Comparison of ENCODE assay signal across 9 cellular contexts in the genomic region with DNA sequence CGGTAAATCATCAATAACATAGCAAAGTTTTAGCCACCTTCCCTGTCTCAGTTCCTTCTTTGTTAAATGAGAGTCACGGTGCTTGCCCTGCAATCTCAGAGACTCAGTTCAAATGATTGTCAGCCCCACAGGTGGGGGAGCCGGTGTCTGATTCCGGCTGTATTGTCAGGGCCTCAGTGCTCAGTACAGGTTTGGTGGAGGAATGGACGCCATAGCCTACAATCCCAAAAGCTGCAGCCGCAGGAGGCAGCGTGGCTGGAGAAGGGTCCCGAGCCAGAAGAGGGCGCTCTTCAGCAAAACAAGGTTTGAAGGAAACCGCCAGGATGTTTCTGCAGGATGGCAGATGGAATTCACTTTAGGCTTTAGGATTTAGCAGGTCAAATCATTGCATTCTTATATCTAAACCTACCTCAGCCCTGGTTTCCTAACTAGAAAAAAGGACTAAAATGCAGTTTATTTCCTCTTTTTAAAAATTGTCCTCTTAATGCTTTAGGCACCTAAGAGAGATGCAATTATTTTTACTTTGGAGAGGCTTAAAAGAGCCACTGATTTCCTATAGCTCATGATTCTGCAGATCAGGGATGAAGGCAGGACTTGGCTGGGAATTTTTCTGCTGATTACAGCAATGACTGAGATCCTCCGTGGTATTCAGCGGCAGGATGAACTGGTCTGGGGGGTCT. TPM values are rescaled to one million over a fixed set of nuclear protein-coding genes. Genes with fewer than 3 reads are reported as not detected.
DNase-seq lines count a peak whose midpoint lies in the region; ATAC-seq and TF ChIP-seq lines count a peak whose summit lies in the region.
"Had no signal": no experiment of that assay in that cellular context is flagged by ENCODE, and none has a peak within 500 bp of the region (broad histone marks: within the 10 kb centered on the region; RNA-seq: fewer than 3 reads in every experiment).

No MANE protein-coding gene starts in this region.

- peak; percentile 72 for DNase-seq in DMS114 treated with DMSO at 0.1 percent for 48 hours (lab: John Stamatoyannopoulos, UW; ENCODE audit: unreplicated experiment)
- peak; percentile 86 for DNase-seq in KBM-7
- DNase-seq in activated T-cell treated with anti-CD3 and anti-CD28 coated beads for 1 hour (ENCODE audit: low read depth) = peak; percentile 66
- no peak for DNase-seq in epithelial cell of proximal tubule (ENCODE audit: low read depth)
- peak; percentile 90 for DNase-seq in myocyte (ENCODE audit: low read depth)
- peak; percentile 59 for DNase-seq in stimulated activated naive CD4-positive, alpha-beta T cell treated with Interleukin-2 at 50 U/mL for 16 hours (lab: John Stamatoyannopoulos, UW)

- no peaks in the 10 kb centered on the region for H4K20me1 ChIP-seq in OCI-LY1 (ENCODE audit: insufficient read depth, low read length)

- no peak for ATAC-seq in HG02973 (IDR thresholded peaks at IDR 0.05; ENCODE audit: unreplicated experiment)

- no peaks in the 10 kb centered on the region for H3K9me3 ChIP-seq in OCI-LY1 (ENCODE audit: low read length)

- in situ Hi-C loops in KBM-7 (cut with MboI; ENCODE audit: low pct_unique_long_range_greater_than_20kb, low sequenced_read_pairs) = no loop called here

- H2AFZ ChIP-seq in OCI-LY1 (ENCODE audit: low read length) = no peak overlapping the region

- H3K9me2 ChIP-seq in OCI-LY1 (ENCODE audit: low read depth, low read length) = no peaks in the 10 kb centered on the region

- H3K79me2 ChIP-seq in OCI-LY1 (ENCODE audit: insufficient read depth, low read length) = no peaks in the 10 kb centered on the region

- no peaks in the 10 kb centered on the region for H3K36me3 ChIP-seq in OCI-LY1 (ENCODE audit: insufficient read depth, low read length)

- H3K9ac ChIP-seq in OCI-LY1 (ENCODE audit: low read length) = no peak overlapping the region

- H3F3A ChIP-seq in OCI-LY1 (ENCODE audit: insufficient read depth, low read length) = no peaks in the 10 kb centered on the region

- no peaks in the 10 kb centered on the region for H3K4me1 ChIP-seq in OCI-LY1 (ENCODE audit: insufficient read depth, low read length, severe bottlenecking)

- H3K4me2 ChIP-seq in OCI-LY1 (ENCODE audit: low read length) = no peak overlapping the region

- H3K27me3 ChIP-seq in OCI-LY1 (ENCODE audit: insufficient read depth, low read length) = no peaks in the 10 kb centered on the region

- no peak overlapping the region for H3K27ac ChIP-seq in OCI-LY1 (ENCODE audit: low read depth, low read length, poor library complexity, severe bottlenecking)
- H3K27ac ChIP-seq: SK-N-MC had no signal

- TF ChIP-seq CTCF in OCI-LY1 (IDR thresholded peaks at IDR 0.05; ENCODE audit: low read length) (peak; percentile 95), epithelial cell of proximal tubule (conservative IDR thresholded peaks at IDR 0.05; ENCODE audit: low read depth, low read length) (peak; percentile 90)

- H3K4me3 ChIP-seq in OCI-LY1 (ENCODE audit: low read depth, low read length, poor library complexity, severe bottlenecking) (no peak overlapping the region), epithelial cell of proximal tubule (ENCODE audit: low read depth, low read length) (no peak overlapping the region)
- H3K4me3 ChIP-seq: SK-N-MC had no signal

RNA-seq across cellular contexts. Expression of gene FOS, which starts 29.2 kb away (rescaled TPM):
- total RNA-seq in epithelial cell of proximal tubule = 2.5 and 2.7 TPM in 2 replicates
- 22.7 and 26.5 TPM in 2 replicates for total RNA-seq in myocyte
- polyA plus RNA-seq in myocyte (2012) = 2.0 TPM
